12 cellular contexts compared by ENCODE assay signal in the genomic region with DNA sequence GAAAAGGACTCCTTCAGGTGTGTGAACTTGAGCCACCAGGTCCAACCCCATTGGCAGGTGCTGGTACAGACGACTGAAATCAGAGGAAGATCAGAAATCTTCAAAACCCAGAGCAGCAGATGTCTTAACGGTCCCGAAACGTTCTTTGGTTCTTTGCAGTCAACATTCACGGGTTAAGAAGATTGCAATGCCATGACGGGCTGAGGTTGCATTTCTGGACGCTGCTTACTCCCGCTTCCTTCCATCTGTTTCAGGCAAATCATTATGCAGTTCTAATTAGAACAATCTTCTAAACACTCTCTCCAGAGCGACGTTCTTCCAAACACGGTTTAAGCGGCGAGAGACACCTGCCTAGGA. TPM values are rescaled to one million over a fixed set of nuclear protein-coding genes. Genes with fewer than 3 reads are reported as not detected.
DNase-seq lines count a peak whose midpoint lies in the region; ATAC-seq and TF ChIP-seq lines count a peak whose summit lies in the region.
"Had no signal": no experiment of that assay in that cellular context is flagged by ENCODE, and none has a peak within 500 bp of the region (broad histone marks: within the 10 kb centered on the region; RNA-seq: fewer than 3 reads in every experiment).

No MANE protein-coding gene starts in this region.

- H3K4me2 ChIP-seq in PC-9: peak overlapping the region; percentile 53

- CTCF ChIA-PET in PC-9 (lab: Charles Lee): no interaction called here

- no peaks in the 10 kb centered on the region for H3F3A ChIP-seq in PC-9 (ENCODE audit: insufficient read depth, low read depth)

- no peaks in the 10 kb centered on the region for H3K9me3 Mint-ChIP-seq in neural crest cell

- intact Hi-C loops in PC-9 (cut with micrococcal nuclease; ENCODE audit: unreplicated experiment): no loop called here
- intact Hi-C loops in esophagus squamous epithelium (cut with DNase I): no loop called here

- H3K36me3 Mint-ChIP-seq in neural crest cell (ENCODE audit: low read depth): no peaks in the 10 kb centered on the region

- H3K79me2 ChIP-seq in PC-9 (ENCODE audit: low read depth): no peaks in the 10 kb centered on the region

- H3K27ac ChIP-seq in PC-9: no peak overlapping the region
- H3K27ac ChIP-seq in esophagus squamous epithelium: no peak overlapping the region
- H3K27ac ChIP-seq: thyroid gland had no signal

- peaks cover 17% of the 10 kb centered on the region for H3K4me1 Mint-ChIP-seq in neural crest cell

- H2AFZ ChIP-seq in PC-9: peak overlapping the region; percentile 13

- no peaks in the 10 kb centered on the region; the same call in 1 of the 2 replicates for H3K27me3 ChIP-seq in PC-9 (ENCODE audit: insufficient read depth, low read depth)
- peaks cover 0 to 31% (median 1%) of the 10 kb centered on the region in 4 donors for H3K27me3 ChIP-seq in esophagus squamous epithelium
- H3K27me3 ChIP-seq: thyroid gland had no signal

- ATAC-seq in GM21367 (IDR thresholded peaks at IDR 0.05; ENCODE audit: unreplicated experiment) (no peak), HG03565 (IDR thresholded peaks at IDR 0.05; ENCODE audit: unreplicated experiment) (no peak), HG03280 (IDR thresholded peaks at IDR 0.05; ENCODE audit: unreplicated experiment) (no peak)

- H3K27me3 Mint-ChIP-seq in neural crest cell (ENCODE audit: low read depth): peaks cover 93% of the 10 kb centered on the region

- no peak overlapping the region for H3K27ac Mint-ChIP-seq in neural crest cell (ENCODE audit: unreplicated experiment)

- TF ChIP-seq CTCF in AG10803 (conservative IDR thresholded peaks at IDR 0.05; ENCODE audit: low read length) (no peak), PC-9 (conservative IDR thresholded peaks at IDR 0.05) (no peak), esophagus squamous epithelium (IDR thresholded peaks at IDR 0.05) (no peak), neural crest cell (conservative IDR thresholded peaks at IDR 0.05) (no peak)

- WGBS in esophagus squamous epithelium, 2 donors: 6 to 10% methylated on average over 11 to 13 of the region's 13 CpGs

- TF ChIP-seq POLR2A in esophagus squamous epithelium (IDR thresholded peaks at IDR 0.05): no peak

- H3K36me3 ChIP-seq in PC-9 (ENCODE audit: low read depth) (no peaks in the 10 kb centered on the region), esophagus squamous epithelium (no peaks in the 10 kb centered on the region)
- H3K36me3 ChIP-seq: thyroid gland had no signal

- POLR2A ChIA-PET in PC-9 (lab: Charles Lee; ENCODE audit: unreplicated experiment): no interaction called here

- no peaks in the 10 kb centered on the region for H4K20me1 ChIP-seq in PC-9 (ENCODE audit: insufficient read depth)

- no peaks in the 10 kb centered on the region for H3K9me2 ChIP-seq in PC-9 (ENCODE audit: insufficient read depth)

- no peaks in the 10 kb centered on the region; the same call in 1 of the 2 replicates for H3K4me1 ChIP-seq in PC-9 (replicated peaks; ENCODE audit: insufficient read depth)
- peaks cover 0 to 14% (median 0%) of the 10 kb centered on the region in 3 donors for H3K4me1 ChIP-seq in esophagus squamous epithelium

- H3K4me3 ChIP-seq in AG10803 (ENCODE audit: low read length): peak overlapping the region; percentile 43
- peak overlapping the region; percentile 34; the same call in 1 of the 2 replicates for H3K4me3 ChIP-seq in PC-9
- H3K4me3 ChIP-seq in esophagus squamous epithelium: peak overlapping the region; percentile 32 to 63 (median 40)

- H3K4me3 Mint-ChIP-seq in neural crest cell: peak overlapping the region; percentile 88

- DNase-seq in AG10803 (ENCODE audit: low read depth): no peak
- DNase-seq in PC-9: no peak
- no peak for DNase-seq in esophagus squamous epithelium (lab: John Stamatoyannopoulos, UW)
- DNase-seq in neural crest cell (ENCODE audit: low read depth, low spot score): peak; percentile 1
- no peak for DNase-seq in stimulated activated CD4-positive, alpha-beta T cell treated with anti-CD3 and anti-CD28 coated beads, Interleukin-12 subunit alpha, Interleukin-12 subunit beta, amount 100 ng/mL, for 4 hours
- DNase-seq: erythroblast, NCI-H1092 treated with DMSO at 0.1 percent for 48 hours, SW 1271 had no signal

- no TSS peak for BruUV-seq in PC-9 (replicated peaks; lab: Mats Ljungman, UMichigan)

- H3K9me3 ChIP-seq in PC-9 (ENCODE audit: insufficient read depth, low read depth) (no peaks in the 10 kb centered on the region), esophagus squamous epithelium (no peaks in the 10 kb centered on the region)
- H3K9me3 ChIP-seq: thyroid gland had no signal

RNA-seq across cellular contexts. Expression of a gene that starts 0.5 kb away (rescaled TPM):
- total RNA-seq in PC-9 (2021) (0.15 and 0.43 TPM in 2 replicates), esophagus squamous epithelium (under 1 TPM; 0.23 to 0.83 (median 0.48) TPM), neural crest cell (0.23 and 0.28 TPM in 2 replicates)
- total RNA-seq: thyroid gland had no signal
